Comparison of ENCODE assay signal across 8 cellular contexts in genomic region chr19:49850221-49850486, GRCh38. TPM values are rescaled to one million over a fixed set of nuclear protein-coding genes. Genes with fewer than 3 reads are reported as not detected.
DNase-seq lines count a peak whose midpoint lies in the region; ATAC-seq and TF ChIP-seq lines count a peak whose summit lies in the region.

No MANE protein-coding gene starts in this region.

- H4K8ac ChIP-seq in H9 (replicated peaks; ENCODE audit: insufficient read length, low read depth, low read length) = no peak overlapping the region

- no peak overlapping the region for H2BK120ac ChIP-seq in H9 (ENCODE audit: low read depth, low read length, poor library complexity, severe bottlenecking)

- H3K14ac ChIP-seq in H9 (ENCODE audit: insufficient read depth, low read length) = no peak overlapping the region

- peaks cover 0 to 4% of the 10 kb centered on the region in 2 experiments; a peak in 2 of 5 replicates for H3K9me3 Mint-ChIP-seq in H9
- H3K9me3 Mint-ChIP-seq in activated B cell treated with CpG ODN at 0.5 μM for 24 hours = peaks cover 2% of the 10 kb centered on the region

- H2BK15ac ChIP-seq in H9 (ENCODE audit: low read depth, low read length) = no peak overlapping the region

- peaks cover 13% of the 10 kb centered on the region for H3F3A ChIP-seq in smooth muscle cell (ENCODE audit: low read depth)

- no peak overlapping the region for H3K18ac ChIP-seq in H9 (ENCODE audit: insufficient read length, low read depth, low read length)

- H3K27me3 Mint-ChIP-seq in H9 (ENCODE audit: low read depth) (no peaks in the 10 kb centered on the region; the same call in 1 of the 2 replicates), activated B cell treated with CpG ODN at 0.5 μM for 24 hours (no peaks in the 10 kb centered on the region)

- peak overlapping the region; percentile 81 to 90 for H3K4me3 Mint-ChIP-seq in H9
- peak overlapping the region; percentile 92 for H3K4me3 Mint-ChIP-seq in activated B cell treated with CpG ODN at 0.5 μM for 24 hours

- H3K27me3 ChIP-seq in H9 (ENCODE audit: insufficient read depth, low read length) (no peaks in the 10 kb centered on the region), right cardiac atrium (ENCODE audit: control insufficient read depth, insufficient read depth) (no peaks in the 10 kb centered on the region), smooth muscle cell (ENCODE audit: low read depth) (no peaks in the 10 kb centered on the region)

- H3K36me3 Mint-ChIP-seq in H9 (ENCODE audit: insufficient read depth in 1 of 3, low read depth in 3 of 3) = peaks cover 25 to 37% (median 29%) of the 10 kb centered on the region in 3 experiments
- H3K36me3 Mint-ChIP-seq in activated B cell treated with CpG ODN at 0.5 μM for 24 hours (ENCODE audit: low read depth) = peaks cover 3% of the 10 kb centered on the region

- H3K4me1 ChIP-seq in H9 (ENCODE audit: insufficient read depth, low read length) (no peaks in the 10 kb centered on the region; the same call in 1 of the 2 replicates), right cardiac atrium (ENCODE audit: control insufficient read depth, insufficient read depth, low read length) (peaks cover 6% of the 10 kb centered on the region), smooth muscle cell (ENCODE audit: low read depth) (peaks cover 13% of the 10 kb centered on the region)

- H3K9me3 ChIP-seq in H9 (ENCODE audit: control insufficient read depth, low read depth, low read length) = no peaks in the 10 kb centered on the region
- H3K9me3 ChIP-seq in right cardiac atrium (ENCODE audit: control insufficient read depth, low read length) = no peaks in the 10 kb centered on the region
- H3K9me3 ChIP-seq in smooth muscle cell (replicated peaks; ENCODE audit: low read depth) = no peaks in the 10 kb centered on the region

- H4K20me1 ChIP-seq in H9 (ENCODE audit: control insufficient read depth, insufficient read depth, insufficient read length) (peaks cover 3% of the 10 kb centered on the region), smooth muscle cell (ENCODE audit: low read depth) (peaks cover 40% of the 10 kb centered on the region)

- H3K56ac ChIP-seq in H9 (ENCODE audit: insufficient read length, low read depth, low read length) = no peak overlapping the region

- WGBS in H9 (ENCODE audit: extremely low coverage, insufficient read length, low lambda C conversion rate) = no CpG with 5 or more reads among the region's 12 CpGs
- WGBS in right cardiac atrium = 56% methylated on average over 12 of the region's 12 CpGs
- 63% methylated on average over 12 of the region's 12 CpGs for WGBS in smooth muscle cell (ENCODE audit: low lambda C conversion rate)

- DNase-seq in H9 (no peak), activated B cell treated with CpG ODN at 0.5 μM for 24 hours (no peak), right cardiac atrium (peak in 1 of 3 donors; percentile 50), smooth muscle cell (lab: John Stamatoyannopoulos, UW; ENCODE audit: unreplicated experiment) (no peak), RKO (ENCODE audit: low spot score) (no peak), NCI-H69 (lab: John Stamatoyannopoulos, UW) (no peak)

- H3K4me2 ChIP-seq in H9 (ENCODE audit: insufficient read depth, insufficient read length, low read length) = peak overlapping the region; percentile 65
- peak overlapping the region; percentile 90 for H3K4me2 ChIP-seq in smooth muscle cell

- no peak overlapping the region for H2AK5ac ChIP-seq in H9 (ENCODE audit: insufficient read length, low read length)

- H3K4me3 ChIP-seq in right cardiac atrium (ENCODE audit: low read length) (peak overlapping the region; percentile 21), smooth muscle cell (peak overlapping the region; percentile 86)

- H2BK12ac ChIP-seq in H9 (ENCODE audit: insufficient read length, low read depth, low read length) = no peak overlapping the region

- H3T11ph ChIP-seq in H9 (ENCODE audit: low read length) = no peak overlapping the region

- peaks cover 10% of the 10 kb centered on the region for H3K23me2 ChIP-seq in H9 (ENCODE audit: insufficient read length, low read depth, low read length, poor library complexity, severe bottlenecking)

- peaks cover 11% of the 10 kb centered on the region for H3K79me1 ChIP-seq in H9 (ENCODE audit: insufficient read depth, low read depth, low read length, poor library complexity, severe bottlenecking)

- no peak overlapping the region for H4K5ac ChIP-seq in H9 (ENCODE audit: insufficient read length, low read depth, low read length)

- CTCF ChIA-PET in activated B cell treated with CpG ODN at 0.5 μM for 24 hours (lab: Charles Lee) = interaction anchor here (1.1 kb wide), 2 partner anchors 32 to 40 kb away, joined by 3 to 4 read pairs; partner anchors contain the start of gene MED25

- H2BK5ac ChIP-seq in H9 (ENCODE audit: insufficient read length, low read length) = no peak overlapping the region

- no peaks in the 10 kb centered on the region for H3K36me3 ChIP-seq in smooth muscle cell (ENCODE audit: low read depth)

- no peak overlapping the region for H4K91ac ChIP-seq in H9 (ENCODE audit: insufficient read length, low read depth, low read length)

- H3K9ac ChIP-seq in H9 (ENCODE audit: extremely low read depth, insufficient read length, low read length) = peak overlapping the region; percentile 66
- H3K9ac ChIP-seq in smooth muscle cell (ENCODE audit: low read depth) = no peak overlapping the region

- H3K27ac Mint-ChIP-seq in H9 (peak overlapping the region in 2 of 3 experiments; percentile 77 to 89; a peak in 4 of 7 replicates), activated B cell treated with CpG ODN at 0.5 μM for 24 hours (peak overlapping the region; percentile 95)

- H3K27ac ChIP-seq in H9 (ENCODE audit: insufficient read length, low read depth, low read length) (no peak overlapping the region), right cardiac atrium (ENCODE audit: low read length) (peak overlapping the region; percentile 53), smooth muscle cell (ENCODE audit: low read depth) (peak overlapping the region; percentile 98)

- intact Hi-C loops in activated B cell treated with CpG ODN at 0.5 μM for 24 hours (cut with micrococcal nuclease) = loop anchor here (1.0 kb wide), 5 partner anchors 17 to 84 kb away; partner anchors contain the start of genes FUZ, MED25 and PNKP
- intact Hi-C loops in right cardiac atrium (cut with DNase I) = loop anchor here in 1 of 4 donors (10.0 kb wide), 1 partner anchor 165 kb away; the partner anchor contains the start of gene ADM5

- H3K4me1 Mint-ChIP-seq in H9 (peaks cover 22 to 27% of the 10 kb centered on the region in 2 experiments), activated B cell treated with CpG ODN at 0.5 μM for 24 hours (peaks cover 56% of the 10 kb centered on the region)

- H2BK20ac ChIP-seq in H9 (ENCODE audit: low read depth, low read length, poor library complexity, severe bottlenecking) = no peak overlapping the region

- TF ChIP-seq CTCF in H9 (conservative IDR thresholded peaks at IDR 0.05) (no peak), activated B cell treated with CpG ODN at 0.5 μM for 24 hours (IDR thresholded peaks at IDR 0.05) (no peak), smooth muscle cell (IDR thresholded peaks at IDR 0.05; ENCODE audit: borderline replicate concordance, insufficient read depth, poor library complexity, severe bottlenecking) (no peak)

- H3K79me2 ChIP-seq in H9 (ENCODE audit: insufficient read depth, low read length) = peaks cover 9% of the 10 kb centered on the region; the same call in 1 of the 2 replicates
- peaks cover 51% of the 10 kb centered on the region for H3K79me2 ChIP-seq in smooth muscle cell (ENCODE audit: low read depth)

- H3K4ac ChIP-seq in H9 (ENCODE audit: low read depth, low read length) = no peak overlapping the region

- no peak overlapping the region for H3K23ac ChIP-seq in H9 (ENCODE audit: insufficient read length, low read depth, low read length)

- POLR2A ChIA-PET in activated B cell treated with CpG ODN at 0.5 μM for 24 hours (lab: Charles Lee) = interaction anchor here (0.7 to 2.9 kb wide), 20 partner anchors 9 to 832 kb away, joined by 3 to 62 read pairs (median 6); partner anchors contain the start of genes AKT1S1, AP2A1, ATF5 and FUZ

- no peak overlapping the region for H2AFZ ChIP-seq in H9 (ENCODE audit: low read length)
- H2AFZ ChIP-seq in smooth muscle cell (ENCODE audit: low read depth) = no peak overlapping the region

- ATAC-seq in activated B cell treated with CpG ODN at 0.5 μM for 24 hours (ENCODE audit: low read depth) (no peak), right cardiac atrium (peak; percentile 0 to 2), HG02973 (IDR thresholded peaks at IDR 0.05; ENCODE audit: unreplicated experiment) (no peak)
- no peak for ATAC-seq in activated CD4-positive, CD25-positive, alpha-beta regulatory T cell treated with anti-CD3 and anti-CD28 coated beads, Interleukin-2, amount 50 U/mL, for 24 hours

RNA-seq across cellular contexts. Expression of gene PTOV1, which starts 0.8 kb away (rescaled TPM):
- 309 and 317 TPM in 2 replicates for total RNA-seq in H9 (2021)
- 103 and 107 TPM in 2 replicates for total RNA-seq in activated B cell treated with CpG ODN at 0.5 μM for 24 hours
- 100 to 1,000 TPM; 127 to 146 (median 141) TPM for total RNA-seq in right cardiac atrium
- polyA plus RNA-seq in right cardiac atrium = 134 TPM
- 49.0 and 81.0 TPM in 2 replicates for total RNA-seq in smooth muscle cell
- polyA plus RNA-seq in smooth muscle cell = 256 and 266 TPM in 2 replicates

RNA-seq across cellular contexts. Expression of gene PNKP, which starts 17.2 kb away (rescaled TPM):
- total RNA-seq in H9 (2021) = 144 and 157 TPM in 2 replicates
- total RNA-seq in activated B cell treated with CpG ODN at 0.5 μM for 24 hours = 174 and 205 TPM in 2 replicates
- total RNA-seq in right cardiac atrium = 100 to 1,000 TPM in 1 of 4 donors, 10 to 100 TPM in 3; 38.6 to 144 (median 42.9) TPM
- 40.8 TPM for polyA plus RNA-seq in right cardiac atrium
- 15.3 and 19.4 TPM in 2 replicates for total RNA-seq in smooth muscle cell
- 42.4 and 53.6 TPM in 2 replicates for polyA plus RNA-seq in smooth muscle cell

RNA-seq across cellular contexts. Expression of gene AKT1S1, which starts 27.0 kb away (rescaled TPM):
- 43.5 and 44.6 TPM in 2 replicates for total RNA-seq in H9 (2021)
- 21.3 and 28.7 TPM in 2 replicates for total RNA-seq in activated B cell treated with CpG ODN at 0.5 μM for 24 hours
- total RNA-seq in right cardiac atrium = 10 to 100 TPM; 32.4 to 38.7 (median 36.4) TPM
- polyA plus RNA-seq in right cardiac atrium = 40.2 TPM
- total RNA-seq in smooth muscle cell = 10.4 and 15.8 TPM in 2 replicates
- polyA plus RNA-seq in smooth muscle cell = 60.2 and 72.2 TPM in 2 replicates

RNA-seq across cellular contexts. Expression of gene TBC1D17, which starts 27.3 kb away (rescaled TPM):
- total RNA-seq in H9 (2021) (33.6 and 33.9 TPM in 2 replicates), activated B cell treated with CpG ODN at 0.5 μM for 24 hours (51.1 and 57.0 TPM in 2 replicates), right cardiac atrium (10 to 100 TPM; 35.7 to 45.7 (median 42.1) TPM), smooth muscle cell (7.1 and 9.2 TPM in 2 replicates)
- polyA plus RNA-seq in right cardiac atrium (35.6 TPM), smooth muscle cell (41.8 and 45.7 TPM in 2 replicates)

RNA-seq across cellular contexts. Expression of gene MED25, which starts 32.1 kb away (rescaled TPM):
- total RNA-seq in H9 (2021) = 76.7 and 77.5 TPM in 2 replicates
- total RNA-seq in activated B cell treated with CpG ODN at 0.5 μM for 24 hours = 70.1 and 88.8 TPM in 2 replicates
- total RNA-seq in right cardiac atrium = 10 to 100 TPM; 37.8 to 50.4 (median 43.1) TPM
- 39.2 TPM for polyA plus RNA-seq in right cardiac atrium
- total RNA-seq in smooth muscle cell = 16.9 and 20.4 TPM in 2 replicates
- polyA plus RNA-seq in smooth muscle cell = 34.1 and 36.4 TPM in 2 replicates

Comparison
In these comparisons a context has a peak if more than half of its experiments do, and no peak if none do; other contexts are left out.
1. ATAC-seq: peak in right cardiac atrium (2 of 2); none in activated B cell treated with CpG ODN at 0.5 μM for 24 hours (single experiment), HG02973 (single experiment) and activated CD4-positive, CD25-positive, alpha-beta regulatory T cell treated with anti-CD3 and anti-CD28 coated beads, Interleukin-2, amount 50 U/mL, for 24 hours (0 of 2).